ENCODE assay signal across 9 cellular contexts in genomic region chr6:75205776-75206334, GRCh38. TPM values are rescaled to one million over a fixed set of nuclear protein-coding genes. Genes with fewer than 3 reads are reported as not detected.
DNase-seq lines count a peak whose midpoint lies in the region; ATAC-seq and TF ChIP-seq lines count a peak whose summit lies in the region.
"Had no signal": no experiment of that assay in that cellular context is flagged by ENCODE, and none has a peak within 500 bp of the region (broad histone marks: within the 10 kb centered on the region; RNA-seq: fewer than 3 reads in every experiment).

COL12A1 (minus strand) TSS chr6:75206053; CDS start chr6:75202792, 3,261 bp downstream.

- H3K9ac ChIP-seq in GM23248 (peak within 1 kb of the TSS; percentile 97), endocrine pancreas (ENCODE audit: control insufficient read depth, insufficient read depth, low read length) (no peak within 1 kb of the TSS)

- TF ChIP-seq CTCF in AG09309 (IDR thresholded peaks at IDR 0.05; ENCODE audit: control insufficient read depth, insufficient read depth, low read depth, low read length, missing control alignments) (peak; percentile 9), suprapubic skin (IDR thresholded peaks at IDR 0.05) (no peak)

- no peaks in the 10 kb centered on the region for H4K20me1 ChIP-seq in GM23248 (ENCODE audit: insufficient read depth)

- H3K79me2 ChIP-seq in GM23248 (ENCODE audit: insufficient read depth), result peaks cover 48% of the 10 kb centered on the region

- no peaks in the 10 kb centered on the region for H3K9me3 ChIP-seq in GM23248 (ENCODE audit: low read depth)
- no peaks in the 10 kb centered on the region for H3K9me3 ChIP-seq in endocrine pancreas (ENCODE audit: control insufficient read depth, low read length)
- H3K9me3 ChIP-seq in suprapubic skin, result no peaks in the 10 kb centered on the region

- H2AFZ ChIP-seq in GM23248, result peak within 1 kb of the TSS; percentile 86

- no peak for TF ChIP-seq EP300 in suprapubic skin (IDR thresholded peaks at IDR 0.05)

- H3K36me3 ChIP-seq in GM23248 (ENCODE audit: low read depth) (no peaks in the 10 kb centered on the region; the same call in 1 of the 2 replicates), endocrine pancreas (ENCODE audit: control insufficient read depth, insufficient read depth, low read length) (no peaks in the 10 kb centered on the region), suprapubic skin (no peaks in the 10 kb centered on the region)

- ATAC-seq in GM19452 (IDR thresholded peaks at IDR 0.05; ENCODE audit: unreplicated experiment) (no peak), GM21737 (IDR thresholded peaks at IDR 0.05; ENCODE audit: unreplicated experiment) (no peak)

- in situ Hi-C loops in GM23248 (cut with MboI), result loop anchor here (25.0 kb wide), 3 partner anchors 794 to 1469 kb away; no protein-coding TSS in a partner anchor

- peaks cover 64% of the 10 kb centered on the region for H3F3A ChIP-seq in GM23248 (ENCODE audit: insufficient read depth)

- peak; percentile 23 to 85 for TF ChIP-seq POLR2A in suprapubic skin (IDR thresholded peaks at IDR 0.05)

- 1 to 2% methylated on average over 47 to 55 of the region's 55 CpGs for whole genome bisulfite sequencing in GM23248 (ENCODE audit: low coverage in 1 of 2, low lambda C conversion rate in 2 of 2, missing lambda C conversion rate in 2 of 2), 2 experiments
- WGBS in suprapubic skin, result 0% methylated on average over 44 of the region's 55 CpGs

- peak; percentile 99 for DNase-seq in AG09309 (ENCODE audit: low read depth)
- peak; percentile 99 for DNase-seq in GM23248
- DNase-seq in SW 1271 (lab: John Stamatoyannopoulos, UW), result peak; percentile 42 to 80
- peak; percentile 31 to 64 for DNase-seq in lung microvascular endothelial cell (ENCODE audit: low read depth in 2 of 2)
- DNase-seq in suprapubic skin (ENCODE audit: low spot score in 2 of 2), result peak; percentile 96 to 97

- no peaks in the 10 kb centered on the region for H3K9me2 ChIP-seq in GM23248 (ENCODE audit: insufficient read depth)

- H3K27me3 ChIP-seq in GM23248 (replicated peaks; ENCODE audit: insufficient read depth) (no peaks in the 10 kb centered on the region), endocrine pancreas (ENCODE audit: control insufficient read depth, insufficient read depth, low read length) (peaks cover 17% of the 10 kb centered on the region), suprapubic skin (peaks cover 42% of the 10 kb centered on the region)

- H3K27ac ChIP-seq in GM23248 (peak within 1 kb of the TSS; percentile 89), suprapubic skin (peak within 1 kb of the TSS; percentile 89)
- H3K27ac ChIP-seq: HL-60 had no signal

- peak within 1 kb of the TSS; percentile 96 for H3K4me2 ChIP-seq in GM23248 (ENCODE audit: unreplicated experiment)

- H3K4me3 ChIP-seq in AG09309 (ENCODE audit: control insufficient read depth, low read depth, low read length) (peak within 1 kb of the TSS; percentile 72), GM23248 (peak within 1 kb of the TSS; percentile 98), endocrine pancreas (ENCODE audit: control insufficient read depth, insufficient read depth, low read length) (peak within 1 kb of the TSS; percentile 6), suprapubic skin (peak within 1 kb of the TSS; percentile 71)

- H3K4me1 ChIP-seq in GM23248 (ENCODE audit: insufficient read depth), result peaks cover 33% of the 10 kb centered on the region
- no peaks in the 10 kb centered on the region for H3K4me1 ChIP-seq in endocrine pancreas (ENCODE audit: control insufficient read depth, insufficient read depth, low read length)
- H3K4me1 ChIP-seq in suprapubic skin, result peaks cover 70% of the 10 kb centered on the region

RNA-seq across cellular contexts. Expression of gene COL12A1, which starts in this region (rescaled TPM):
- total RNA-seq in GM23248 (2014; rRNA removed; shearing (Covaris generic)), result 1,033 and 1,064 TPM in 2 replicates
- 232 and 253 TPM in 2 replicates for polyA plus RNA-seq in GM23248 (2016; fragmentation: Nextera tagmentation; extraction: Ambion mirVana)
- total RNA-seq in lung microvascular endothelial cell (0.60 and 1.1 TPM in 2 replicates), suprapubic skin (10 to 100 TPM; 41.2 to 47.2 (median 44.1) TPM)

Comparison
In these comparisons a context has a peak if more than half of its experiments do, and no peak if none do; other contexts are left out.
1. RNA of gene COL12A1 (total RNA-seq): 1,033 to 1,064 TPM in GM23248 and 41.2 to 47.2 TPM in suprapubic skin; 0.60 to 1.1 TPM in lung microvascular endothelial cell; every median in the first group is over 10 times any median in the second.
2. RNA of gene COL12A1 (total RNA-seq): 1,033 to 1,064 TPM in GM23248; 41.2 to 47.2 TPM in suprapubic skin; every median in the first group is over 10 times any median in the second.
3. DNase-seq: peak in every context shown above with its lines; median percentile 99 in AG09309; 99 in GM23248; 96 in suprapubic skin; 61 in SW 1271; 48 in lung microvascular endothelial cell.
4. H3K4me3 ChIP-seq: peak in every context shown above with its lines; median percentile 98 in GM23248; 72 in AG09309; 71 in suprapubic skin; 6 in endocrine pancreas.